9 cellular contexts compared by ENCODE assay signal in genomic region chr12:2624543-2625266, GRCh38.
DNase-seq lines count a peak whose midpoint lies in the region; ATAC-seq and TF ChIP-seq lines count a peak whose summit lies in the region.
"Had no signal": no experiment of that assay in that cellular context is flagged by ENCODE, and none has a peak within 500 bp of the region (broad histone marks: within the 10 kb centered on the region; RNA-seq: fewer than 3 reads in every experiment).

No MANE protein-coding gene starts in this region.

- DNase-seq in A172 (ENCODE audit: low spot score): peak; percentile 4
- DNase-seq in ELR (ENCODE audit: low read depth): peak; percentile 81
- DNase-seq in T-helper 9 cell: no peak
- no peak for DNase-seq in epidermal melanocyte (ENCODE audit: insufficient read length, low spot score)
- DNase-seq: cortex of kidney had no signal

- TF ChIP-seq CTCF in OCI-LY3 (IDR thresholded peaks at IDR 0.05; ENCODE audit: low read depth, low read length): peak; percentile 49

- ATAC-seq in esophagus mucosa: peak; percentile 72
- ATAC-seq in HG03139 (IDR thresholded peaks at IDR 0.05; ENCODE audit: unreplicated experiment): no peak
- no peak for ATAC-seq in GM18868 (IDR thresholded peaks at IDR 0.05; ENCODE audit: unreplicated experiment)

- peaks cover 41% of the 10 kb centered on the region for H3K27me3 ChIP-seq in OCI-LY3 (ENCODE audit: low read depth, low read length)

- H3K27ac ChIP-seq in OCI-LY3 (ENCODE audit: low read length): no peak overlapping the region

- peak overlapping the region; percentile 14; the same call in 1 of the 2 replicates for H3K4me2 ChIP-seq in OCI-LY3 (ENCODE audit: low read length)

- no peaks in the 10 kb centered on the region for H3K9me3 ChIP-seq in OCI-LY3 (ENCODE audit: insufficient read depth, low read length)

- H3K4me1 ChIP-seq in OCI-LY3 (ENCODE audit: low read length): peaks cover 23% of the 10 kb centered on the region

- no peaks in the 10 kb centered on the region for H4K20me1 ChIP-seq in OCI-LY3 (ENCODE audit: insufficient read depth, low read length)

- no peaks in the 10 kb centered on the region for H3K36me3 ChIP-seq in OCI-LY3 (replicated peaks; ENCODE audit: low read depth, low read length)

- no peak overlapping the region for H2AFZ ChIP-seq in OCI-LY3 (ENCODE audit: low read depth, low read length)

- H3K79me2 ChIP-seq in OCI-LY3 (ENCODE audit: low read length): no peaks in the 10 kb centered on the region

- no peak overlapping the region for H3K4me3 ChIP-seq in OCI-LY3 (ENCODE audit: low read length)

- no peak overlapping the region for H3K9ac ChIP-seq in OCI-LY3 (ENCODE audit: low read length)

Comparison
In these comparisons a context has a peak if more than half of its experiments do, and no peak if none do; other contexts are left out.
1. DNase-seq: peak in A172 (single experiment) and ELR (single experiment); none in T-helper 9 cell (single experiment) and epidermal melanocyte (single experiment).